Comparison of ENCODE assay signal across 1 cellular context in the genomic region with DNA sequence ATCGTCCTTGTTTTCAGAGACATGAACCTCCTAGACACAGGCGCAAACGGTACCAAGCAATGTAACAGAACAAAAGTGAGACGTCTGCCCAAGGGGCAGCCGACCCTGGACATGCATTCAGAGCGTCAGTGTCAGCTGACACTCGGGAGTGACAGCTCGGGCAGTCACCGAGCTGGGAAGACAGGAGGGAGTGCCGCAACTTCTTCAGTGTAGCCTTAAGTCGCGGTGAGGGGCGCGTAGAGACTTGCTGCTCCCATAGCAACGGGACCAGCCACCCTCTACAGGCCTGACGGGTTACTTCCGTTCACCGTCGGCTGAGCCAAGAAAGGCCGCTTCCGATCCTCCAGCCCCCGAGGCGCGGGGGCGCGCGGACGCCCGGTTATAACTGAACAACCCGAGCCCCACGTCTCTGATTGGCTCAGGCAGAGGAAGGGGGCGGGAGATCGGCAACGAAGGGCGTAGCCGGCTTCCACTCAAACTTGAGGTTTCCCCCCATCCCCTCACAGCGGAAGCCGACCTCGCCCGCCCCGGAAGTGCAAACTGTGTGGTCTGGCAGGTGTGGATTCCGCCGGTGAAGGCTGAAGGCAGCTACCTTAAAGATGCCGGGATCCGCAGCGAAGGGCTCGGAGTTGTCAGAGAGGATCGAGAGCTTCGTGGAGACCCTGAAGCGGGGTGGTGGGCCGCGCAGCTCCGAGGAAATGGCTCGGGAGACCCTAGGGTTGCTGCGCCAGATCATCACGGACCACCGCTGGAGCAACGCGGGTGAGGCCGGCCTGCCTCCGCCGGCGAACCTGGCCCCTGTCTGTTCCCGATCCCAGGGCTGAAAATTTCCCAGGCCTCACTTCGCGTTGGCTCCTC.
TF ChIP-seq lines count a peak whose summit lies in the region.

A gene (plus strand): TSS at position 530 of the 858 bp plus-strand sequence. CDS start 70 bp downstream, at position 600.

TF ChIP-seq in K562, 482 proteins besides CTCF, POLR2A, EP300 and RAD21 (continued from another document and continues in another):
- TF ChIP-seq, protein P1, sequence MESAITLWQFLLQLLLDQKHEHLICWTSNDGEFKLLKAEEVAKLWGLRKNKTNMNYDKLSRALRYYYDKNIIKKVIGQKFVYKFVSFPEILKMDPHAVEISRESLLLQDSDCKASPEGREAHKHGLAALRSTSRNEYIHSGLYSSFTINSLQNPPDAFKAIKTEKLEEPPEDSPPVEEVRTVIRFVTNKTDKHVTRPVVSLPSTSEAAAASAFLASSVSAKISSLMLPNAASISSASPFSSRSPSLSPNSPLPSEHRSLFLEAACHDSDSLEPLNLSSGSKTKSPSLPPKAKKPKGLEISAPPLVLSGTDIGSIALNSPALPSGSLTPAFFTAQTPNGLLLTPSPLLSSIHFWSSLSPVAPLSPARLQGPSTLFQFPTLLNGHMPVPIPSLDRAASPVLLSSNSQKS (CRISPR knock-in tag; IDR thresholded peaks at IDR 0.05), result no peak
- TF ChIP-seq CHD1 (IDR thresholded peaks at IDR 0.05; ENCODE audit: low read length) (no peak), MEF2A (IDR thresholded peaks at IDR 0.05; ENCODE audit: control insufficient read depth, low read depth, low read length) (no peak), CBX3 (IDR thresholded peaks at IDR 0.05; ENCODE audit: borderline replicate concordance in 1 of 2, low read length in 2 of 2) (no peak; a peak in 1 of 3 replicates), ZEB2 (IDR thresholded peaks at IDR 0.05) (no peak), ZNF384 (IDR thresholded peaks at IDR 0.05; ENCODE audit: low read depth, low read length) (no peak), CHD4 (IDR thresholded peaks at IDR 0.05; ENCODE audit: insufficient read depth, insufficient replicate concordance, low read depth, low read length, poor library complexity, severe bottlenecking) (no peak), NELFE (IDR thresholded peaks at IDR 0.05; ENCODE audit: insufficient read depth, insufficient read length) (no peak), SLC30A9 (CRISPR knock-in tag; IDR thresholded peaks at IDR 0.05) (no peak), TBP (optimal IDR thresholded peaks at IDR 0.05; ENCODE audit: low read depth, low read length) (peak; percentile 29), NFATC3 (IDR thresholded peaks at IDR 0.05) (no peak), ZFP30 (CRISPR knock-in tag; IDR thresholded peaks at IDR 0.05; ENCODE audit: borderline replicate concordance) (no peak), HOXB6 (CRISPR knock-in tag; IDR thresholded peaks at IDR 0.05; ENCODE audit: borderline replicate concordance) (no peak), BRCA1 (IDR thresholded peaks at IDR 0.05) (no peak), BRCA1 (CRISPR knock-in tag; IDR thresholded peaks at IDR 0.05) (no peak), GABPA (tag; conservative IDR thresholded peaks at IDR 0.05; ENCODE audit: low read depth) (peak; percentile 97), PCBP2 (IDR thresholded peaks at IDR 0.05; ENCODE audit: low read depth, low read length, poor library complexity, severe bottlenecking) (no peak), ZNF644 (tag; IDR thresholded peaks at IDR 0.05; ENCODE audit: low read depth) (no peak), KLF16 (IDR thresholded peaks at IDR 0.05) (no peak), POLR2AphosphoS5 (IDR thresholded peaks at IDR 0.05; ENCODE audit: control insufficient read depth, insufficient read depth, low read depth, low read length) (peak; percentile 49; the same call in 1 of the 2 replicates), SRSF9 (IDR thresholded peaks at IDR 0.05; ENCODE audit: borderline replicate concordance, low read depth, low read length) (no peak), ZNF12 (CRISPR knock-in tag; IDR thresholded peaks at IDR 0.05) (no peak), HMG20B (CRISPR knock-in tag; IDR thresholded peaks at IDR 0.05) (no peak), ZNF696 (CRISPR knock-in tag; conservative IDR thresholded peaks at IDR 0.05) (no peak), STAG1 (CRISPR knock-in tag; IDR thresholded peaks at IDR 0.05; ENCODE audit: borderline replicate concordance) (no peak), FOXJ2 (tag; IDR thresholded peaks at IDR 0.05) (no peak), FOXP1 (CRISPR knock-in tag; IDR thresholded peaks at IDR 0.05) (0 out of 2 replicates have a peak, but pooled peaks have one; percentile 24), GTF2F1 (IDR thresholded peaks at IDR 0.05; ENCODE audit: low read depth, low read length) (no peak), ZKSCAN3 (CRISPR knock-in tag; IDR thresholded peaks at IDR 0.05) (no peak), NR4A1 (CRISPR knock-in tag; IDR thresholded peaks at IDR 0.05) (no peak), NR4A1 (tag; IDR thresholded peaks at IDR 0.05) (no peak), ZNF76 (CRISPR knock-in tag; IDR thresholded peaks at IDR 0.05; ENCODE audit: borderline replicate concordance) (no peak), ZNF197 (CRISPR knock-in tag; IDR thresholded peaks at IDR 0.05; ENCODE audit: low read depth) (no peak), KAT2B (IDR thresholded peaks at IDR 0.05; ENCODE audit: low read depth, low read length) (no peak), SOX6 (IDR thresholded peaks at IDR 0.05) (no peak), ESRRA (IDR thresholded peaks at IDR 0.05; ENCODE audit: borderline replicate concordance, low read depth) (peak; percentile 46; the same call in 1 of the 2 replicates), KHSRP (IDR thresholded peaks at IDR 0.05) (no peak), RBM34 (IDR thresholded peaks at IDR 0.05; ENCODE audit: borderline replicate concordance, insufficient read depth, low read length) (no peak), ZNF561 (CRISPR knock-in tag; conservative IDR thresholded peaks at IDR 0.05) (no peak), POLR2AphosphoS2 (IDR thresholded peaks at IDR 0.05; ENCODE audit: low read length) (no peak), ZFPM2 (CRISPR knock-in tag; IDR thresholded peaks at IDR 0.05) (no peak), ARHGAP35 (IDR thresholded peaks at IDR 0.05; ENCODE audit: partially characterized antibody) (no peak)
- TF ChIP-seq, protein P2, sequence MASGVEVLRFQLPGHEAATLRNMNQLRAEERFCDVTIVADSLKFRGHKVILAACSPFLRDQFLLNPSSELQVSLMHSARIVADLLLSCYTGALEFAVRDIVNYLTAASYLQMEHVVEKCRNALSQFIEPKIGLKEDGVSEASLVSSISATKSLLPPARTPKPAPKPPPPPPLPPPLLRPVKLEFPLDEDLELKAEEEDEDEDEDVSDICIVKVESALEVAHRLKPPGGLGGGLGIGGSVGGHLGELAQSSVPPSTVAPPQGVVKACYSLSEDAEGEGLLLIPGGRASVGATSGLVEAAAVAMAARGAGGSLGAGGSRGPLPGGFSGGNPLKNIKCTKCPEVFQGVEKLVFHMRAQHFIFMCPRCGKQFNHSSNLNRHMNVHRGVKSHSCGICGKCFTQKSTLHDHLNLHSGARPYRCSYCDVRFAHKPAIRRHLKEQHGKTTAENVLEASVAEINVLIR (CRISPR knock-in tag; IDR thresholded peaks at IDR 0.05), result no peak
- TF ChIP-seq, protein P3, sequence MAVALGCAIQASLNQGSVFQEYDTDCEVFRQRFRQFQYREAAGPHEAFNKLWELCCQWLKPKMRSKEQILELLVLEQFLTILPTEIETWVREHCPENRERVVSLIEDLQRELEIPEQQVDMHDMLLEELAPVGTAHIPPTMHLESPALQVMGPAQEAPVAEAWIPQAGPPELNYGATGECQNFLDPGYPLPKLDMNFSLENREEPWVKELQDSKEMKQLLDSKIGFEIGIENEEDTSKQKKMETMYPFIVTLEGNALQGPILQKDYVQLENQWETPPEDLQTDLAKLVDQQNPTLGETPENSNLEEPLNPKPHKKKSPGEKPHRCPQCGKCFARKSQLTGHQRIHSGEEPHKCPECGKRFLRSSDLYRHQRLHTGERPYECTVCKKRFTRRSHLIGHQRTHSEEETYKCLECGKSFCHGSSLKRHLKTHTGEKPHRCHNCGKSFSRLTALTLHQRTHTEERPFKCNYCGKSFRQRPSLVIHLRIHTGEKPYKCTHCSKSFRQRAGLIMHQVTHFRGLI (CRISPR knock-in tag; IDR thresholded peaks at IDR 0.05), result no peak
- TF ChIP-seq, protein P4, sequence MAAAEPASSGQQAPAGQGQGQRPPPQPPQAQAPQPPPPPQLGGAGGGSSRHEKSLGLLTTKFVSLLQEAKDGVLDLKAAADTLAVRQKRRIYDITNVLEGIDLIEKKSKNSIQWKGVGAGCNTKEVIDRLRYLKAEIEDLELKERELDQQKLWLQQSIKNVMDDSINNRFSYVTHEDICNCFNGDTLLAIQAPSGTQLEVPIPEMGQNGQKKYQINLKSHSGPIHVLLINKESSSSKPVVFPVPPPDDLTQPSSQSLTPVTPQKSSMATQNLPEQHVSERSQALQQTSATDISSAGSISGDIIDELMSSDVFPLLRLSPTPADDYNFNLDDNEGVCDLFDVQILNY (CRISPR knock-in tag; IDR thresholded peaks at IDR 0.05), result no peak
- TF ChIP-seq, protein P5, sequence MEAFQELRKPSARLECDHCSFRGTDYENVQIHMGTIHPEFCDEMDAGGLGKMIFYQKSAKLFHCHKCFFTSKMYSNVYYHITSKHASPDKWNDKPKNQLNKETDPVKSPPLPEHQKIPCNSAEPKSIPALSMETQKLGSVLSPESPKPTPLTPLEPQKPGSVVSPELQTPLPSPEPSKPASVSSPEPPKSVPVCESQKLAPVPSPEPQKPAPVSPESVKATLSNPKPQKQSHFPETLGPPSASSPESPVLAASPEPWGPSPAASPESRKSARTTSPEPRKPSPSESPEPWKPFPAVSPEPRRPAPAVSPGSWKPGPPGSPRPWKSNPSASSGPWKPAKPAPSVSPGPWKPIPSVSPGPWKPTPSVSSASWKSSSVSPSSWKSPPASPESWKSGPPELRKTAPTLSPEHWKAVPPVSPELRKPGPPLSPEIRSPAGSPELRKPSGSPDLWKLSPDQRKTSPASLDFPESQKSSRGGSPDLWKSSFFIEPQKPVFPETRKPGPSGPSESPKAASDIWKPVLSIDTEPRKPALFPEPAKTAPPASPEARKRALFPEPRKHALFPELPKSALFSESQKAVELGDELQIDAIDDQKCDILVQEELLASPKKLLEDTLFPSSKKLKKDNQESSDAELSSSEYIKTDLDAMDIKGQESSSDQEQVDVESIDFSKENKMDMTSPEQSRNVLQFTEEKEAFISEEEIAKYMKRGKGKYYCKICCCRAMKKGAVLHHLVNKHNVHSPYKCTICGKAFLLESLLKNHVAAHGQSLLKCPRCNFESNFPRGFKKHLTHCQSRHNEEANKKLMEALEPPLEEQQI (IDR thresholded peaks at IDR 0.05), result no peak
- TF ChIP-seq, protein P6, sequence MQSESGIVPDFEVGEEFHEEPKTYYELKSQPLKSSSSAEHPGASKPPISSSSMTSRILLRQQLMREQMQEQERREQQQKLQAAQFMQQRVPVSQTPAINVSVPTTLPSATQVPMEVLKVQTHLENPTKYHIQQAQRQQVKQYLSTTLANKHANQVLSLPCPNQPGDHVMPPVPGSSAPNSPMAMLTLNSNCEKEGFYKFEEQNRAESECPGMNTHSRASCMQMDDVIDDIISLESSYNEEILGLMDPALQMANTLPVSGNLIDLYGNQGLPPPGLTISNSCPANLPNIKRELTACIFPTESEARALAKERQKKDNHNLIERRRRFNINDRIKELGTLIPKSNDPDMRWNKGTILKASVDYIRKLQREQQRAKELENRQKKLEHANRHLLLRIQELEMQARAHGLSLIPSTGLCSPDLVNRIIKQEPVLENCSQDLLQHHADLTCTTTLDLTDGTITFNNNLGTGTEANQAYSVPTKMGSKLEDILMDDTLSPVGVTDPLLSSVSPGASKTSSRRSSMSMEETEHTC (IDR thresholded peaks at IDR 0.05), result no peak
- TF ChIP-seq, protein P7, sequence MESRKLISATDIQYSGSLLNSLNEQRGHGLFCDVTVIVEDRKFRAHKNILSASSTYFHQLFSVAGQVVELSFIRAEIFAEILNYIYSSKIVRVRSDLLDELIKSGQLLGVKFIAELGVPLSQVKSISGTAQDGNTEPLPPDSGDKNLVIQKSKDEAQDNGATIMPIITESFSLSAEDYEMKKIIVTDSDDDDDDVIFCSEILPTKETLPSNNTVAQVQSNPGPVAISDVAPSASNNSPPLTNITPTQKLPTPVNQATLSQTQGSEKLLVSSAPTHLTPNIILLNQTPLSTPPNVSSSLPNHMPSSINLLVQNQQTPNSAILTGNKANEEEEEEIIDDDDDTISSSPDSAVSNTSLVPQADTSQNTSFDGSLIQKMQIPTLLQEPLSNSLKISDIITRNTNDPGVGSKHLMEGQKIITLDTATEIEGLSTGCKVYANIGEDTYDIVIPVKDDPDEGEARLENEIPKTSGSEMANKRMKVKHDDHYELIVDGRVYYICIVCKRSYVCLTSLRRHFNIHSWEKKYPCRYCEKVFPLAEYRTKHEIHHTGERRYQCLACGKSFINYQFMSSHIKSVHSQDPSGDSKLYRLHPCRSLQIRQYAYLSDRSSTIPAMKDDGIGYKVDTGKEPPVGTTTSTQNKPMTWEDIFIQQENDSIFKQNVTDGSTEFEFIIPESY (CRISPR knock-in tag; IDR thresholded peaks at IDR 0.05), result no peak
- TF ChIP-seq, protein P8, sequence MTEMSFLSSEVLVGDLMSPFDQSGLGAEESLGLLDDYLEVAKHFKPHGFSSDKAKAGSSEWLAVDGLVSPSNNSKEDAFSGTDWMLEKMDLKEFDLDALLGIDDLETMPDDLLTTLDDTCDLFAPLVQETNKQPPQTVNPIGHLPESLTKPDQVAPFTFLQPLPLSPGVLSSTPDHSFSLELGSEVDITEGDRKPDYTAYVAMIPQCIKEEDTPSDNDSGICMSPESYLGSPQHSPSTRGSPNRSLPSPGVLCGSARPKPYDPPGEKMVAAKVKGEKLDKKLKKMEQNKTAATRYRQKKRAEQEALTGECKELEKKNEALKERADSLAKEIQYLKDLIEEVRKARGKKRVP (CRISPR knock-in tag; IDR thresholded peaks at IDR 0.05), result no peak
- TF ChIP-seq, protein P9, sequence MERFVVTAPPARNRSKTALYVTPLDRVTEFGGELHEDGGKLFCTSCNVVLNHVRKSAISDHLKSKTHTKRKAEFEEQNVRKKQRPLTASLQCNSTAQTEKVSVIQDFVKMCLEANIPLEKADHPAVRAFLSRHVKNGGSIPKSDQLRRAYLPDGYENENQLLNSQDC (CRISPR knock-in tag; IDR thresholded peaks at IDR 0.05), result no peak
